In genomic region chr11:13261600-13262061, GRCh38 we compare ENCODE assay signal across 10 cellular contexts. TPM values are rescaled to one million over a fixed set of nuclear protein-coding genes. Genes with fewer than 3 reads are reported as not detected.
A peak's percentile ranks its signal among the peaks of the same experiment; 100 is the strongest.
DNase-seq lines count a peak whose midpoint lies in the region; ATAC-seq and TF ChIP-seq lines count a peak whose summit lies in the region.
"Had no signal": no experiment of that assay in that cellular context is flagged by ENCODE, and none has a peak within 500 bp of the region (broad histone marks: within the 10 kb centered on the region; RNA-seq: fewer than 3 reads in every experiment).

No MANE protein-coding gene starts in this region.

- H3K4me2 ChIP-seq in PC-3 (ENCODE audit: low read length) (peak overlapping the region; percentile 78), fibroblast of lung (ENCODE audit: extremely low read depth, insufficient read depth, low read length) (peak overlapping the region; percentile 61)

- H3K27ac Mint-ChIP-seq in activated CD4-positive, alpha-beta memory T cell treated with anti-CD3 and anti-CD28 coated beads for 36 hours, result no peak overlapping the region
- H3K27ac Mint-ChIP-seq in stimulated activated memory B cell treated with anti-CD40 and anti-IgM and Interleukin-4, amounts not matched to agents 10 μg/mL and 1 μg/mL and 100 μg/mL, for 72 hours, result no peak overlapping the region

- no peak overlapping the region for H3K4me3 Mint-ChIP-seq in activated CD4-positive, alpha-beta memory T cell treated with anti-CD3 and anti-CD28 coated beads for 36 hours
- no peak overlapping the region for H3K4me3 Mint-ChIP-seq in stimulated activated memory B cell treated with anti-CD40 and anti-IgM and Interleukin-4, amounts not matched to agents 10 μg/mL and 1 μg/mL and 100 μg/mL, for 72 hours

- H3K79me2 ChIP-seq in PC-3 (ENCODE audit: low read length) (no peaks in the 10 kb centered on the region), fibroblast of lung (ENCODE audit: control insufficient read depth, insufficient read depth, low read length) (no peaks in the 10 kb centered on the region)

- no peaks in the 10 kb centered on the region for H3K36me3 Mint-ChIP-seq in activated CD4-positive, alpha-beta memory T cell treated with anti-CD3 and anti-CD28 coated beads for 36 hours
- no peaks in the 10 kb centered on the region for H3K36me3 Mint-ChIP-seq in stimulated activated memory B cell treated with anti-CD40 and anti-IgM and Interleukin-4, amounts not matched to agents 10 μg/mL and 1 μg/mL and 100 μg/mL, for 72 hours

- peak overlapping the region; percentile 52 for H3K9ac ChIP-seq in PC-3 (ENCODE audit: low read length)
- peak overlapping the region; percentile 9 for H3K9ac ChIP-seq in fibroblast of lung (ENCODE audit: insufficient read depth, low read length)

- CTCF ChIA-PET in AG04450 (lab: Charles Lee), result interaction anchor here (3.0 kb wide), 1 partner anchor 23 kb away, joined by 15 read pairs; no protein-coding TSS in a partner anchor
- CTCF ChIA-PET in PC-3 (lab: Charles Lee), result no interaction called here
- CTCF ChIA-PET in activated CD4-positive, alpha-beta memory T cell treated with anti-CD3 and anti-CD28 coated beads for 36 hours (lab: Charles Lee), result interaction anchor here (1.0 to 1.9 kb wide), 2 partner anchors 23 to 76 kb away, joined by 3 to 7 read pairs; no protein-coding TSS in a partner anchor

- H3K9me2 ChIP-seq in PC-3 (replicated peaks; ENCODE audit: low read length), result no peaks in the 10 kb centered on the region

- no peaks in the 10 kb centered on the region for H3K9me3 Mint-ChIP-seq in activated CD4-positive, alpha-beta memory T cell treated with anti-CD3 and anti-CD28 coated beads for 36 hours
- H3K9me3 Mint-ChIP-seq in stimulated activated memory B cell treated with anti-CD40 and anti-IgM and Interleukin-4, amounts not matched to agents 10 μg/mL and 1 μg/mL and 100 μg/mL, for 72 hours, result no peaks in the 10 kb centered on the region

- DNase-seq in AG04450 (ENCODE audit: low read depth, low spot score) (peak; percentile 26), PC-3 (peak; percentile 92), fibroblast of lung (ENCODE audit: low read depth in 2 of 2) (peak; percentile 80 to 87), non-pigmented ciliary epithelial cell (ENCODE audit: low read depth) (peak; percentile 56), NCI-H524 (lab: John Stamatoyannopoulos, UW) (no peak), NCI-H146 treated with DMSO at 0.1 percent for 48 hours (lab: John Stamatoyannopoulos, UW; ENCODE audit: unreplicated experiment) (no peak)
- no peak for DNase-seq in activated CD4-positive, alpha-beta memory T cell treated with anti-CD3 and anti-CD28 coated beads for 36 hours
- DNase-seq: hypothalamus, NCI-H510A treated with DMSO at 0.1 percent for 48 hours had no signal

- H3F3A ChIP-seq in PC-3 (ENCODE audit: low read length, unreplicated experiment), result no peaks in the 10 kb centered on the region

- no peaks in the 10 kb centered on the region for H4K20me1 ChIP-seq in PC-3 (ENCODE audit: low read length)
- no peaks in the 10 kb centered on the region for H4K20me1 ChIP-seq in fibroblast of lung (ENCODE audit: control insufficient read depth, extremely low read depth, insufficient read depth, low read length)

- no peaks in the 10 kb centered on the region for H3K9me3 ChIP-seq in AG04450 (ENCODE audit: control insufficient read depth, insufficient read depth, low read length)
- no peaks in the 10 kb centered on the region for H3K9me3 ChIP-seq in PC-3 (ENCODE audit: low read length)
- no peaks in the 10 kb centered on the region for H3K9me3 ChIP-seq in fibroblast of lung (ENCODE audit: control insufficient read depth, insufficient read depth, low read depth, low read length)

- peaks cover 20% of the 10 kb centered on the region for H3K4me1 Mint-ChIP-seq in activated CD4-positive, alpha-beta memory T cell treated with anti-CD3 and anti-CD28 coated beads for 36 hours (ENCODE audit: low read depth)
- no peaks in the 10 kb centered on the region for H3K4me1 Mint-ChIP-seq in stimulated activated memory B cell treated with anti-CD40 and anti-IgM and Interleukin-4, amounts not matched to agents 10 μg/mL and 1 μg/mL and 100 μg/mL, for 72 hours

- H3K27ac ChIP-seq in AG04450 (ENCODE audit: low read depth, low read length) (peak overlapping the region; percentile 58), PC-3 (ENCODE audit: low read length) (peak overlapping the region; percentile 85), fibroblast of lung (ENCODE audit: insufficient read depth, low read length) (peak overlapping the region; percentile 90)

- no peaks in the 10 kb centered on the region for H3K27me3 Mint-ChIP-seq in activated CD4-positive, alpha-beta memory T cell treated with anti-CD3 and anti-CD28 coated beads for 36 hours
- H3K27me3 Mint-ChIP-seq in stimulated activated memory B cell treated with anti-CD40 and anti-IgM and Interleukin-4, amounts not matched to agents 10 μg/mL and 1 μg/mL and 100 μg/mL, for 72 hours, result peaks cover 12% of the 10 kb centered on the region

- intact Hi-C loops in PC-3 (cut with micrococcal nuclease), result loop anchor here (1.0 to 2.0 kb wide), 2 partner anchors 16 to 77 kb away; partner anchors contain the start of gene BMAL1
- intact Hi-C loops in activated CD4-positive, alpha-beta memory T cell treated with anti-CD3 and anti-CD28 coated beads for 36 hours (cut with micrococcal nuclease), result no loop called here

- H3K4me1 ChIP-seq in PC-3 (ENCODE audit: insufficient read depth, low read length), result peaks cover 27% of the 10 kb centered on the region
- peaks cover 20% of the 10 kb centered on the region for H3K4me1 ChIP-seq in fibroblast of lung (ENCODE audit: control insufficient read depth, extremely low read depth, insufficient read depth, low read length)

- H3K27me3 ChIP-seq in AG04450 (ENCODE audit: control insufficient read depth, insufficient read depth, low read length) (no peaks in the 10 kb centered on the region), PC-3 (ENCODE audit: low read length) (no peaks in the 10 kb centered on the region), fibroblast of lung (ENCODE audit: control insufficient read depth, insufficient read depth, low read length) (no peaks in the 10 kb centered on the region)

- TF ChIP-seq CTCF in AG04450 (IDR thresholded peaks at IDR 0.05; ENCODE audit: low read depth, low read length) (no peak), PC-3 (conservative IDR thresholded peaks at IDR 0.05; ENCODE audit: low read depth, low read length) (no peak), fibroblast of lung (conservative IDR thresholded peaks at IDR 0.05 in 1 of 2, IDR thresholded peaks at IDR 0.05 in 1 of 2; ENCODE audit: low read depth in 1 of 2, low read length in 2 of 2) (no peak)

- H2AFZ ChIP-seq in PC-3 (ENCODE audit: low read length) (peak overlapping the region; percentile 25; the same call in 1 of the 2 replicates), fibroblast of lung (ENCODE audit: low read length) (no peak overlapping the region)

- peak; percentile 87 for ATAC-seq in PC-3
- no peak for ATAC-seq in stimulated activated memory B cell treated with anti-CD40 and anti-IgM and Interleukin-4, amounts not matched to agents 10 μg/mL and 1 μg/mL and 100 μg/mL, for 72 hours

- POLR2A ChIA-PET in AG04450 (lab: Yijun Ruan, JAX), result interaction anchor here (2.2 kb wide), 1 partner anchor 45 kb away, joined by 6 read pairs; no protein-coding TSS in a partner anchor
- POLR2A ChIA-PET in PC-3 (lab: Charles Lee; ENCODE audit: unreplicated experiment), result no interaction called here
- POLR2A ChIA-PET in activated CD4-positive, alpha-beta memory T cell treated with anti-CD3 and anti-CD28 coated beads for 36 hours (lab: Charles Lee), result no interaction called here

- H3K36me3 ChIP-seq in PC-3 (ENCODE audit: low read depth, low read length) (no peaks in the 10 kb centered on the region), fibroblast of lung (ENCODE audit: control insufficient read depth, insufficient read depth, low read length) (no peaks in the 10 kb centered on the region)

- H3K4me3 ChIP-seq in AG04450 (ENCODE audit: low read depth, low read length) (no peak overlapping the region), PC-3 (ENCODE audit: low read length) (peak overlapping the region; percentile 31; the same call in 1 of the 2 replicates), fibroblast of lung (replicated peaks in 1 of 4; ENCODE audit: control extremely low read depth in 1 of 4, insufficient read depth in 1 of 4, low read depth in 3 of 4, low read length in 4 of 4) (no peak overlapping the region)

- BruUV-seq in PC-3 (replicated peaks; lab: Mats Ljungman, UMichigan), result no TSS peak

RNA-seq across cellular contexts. Expression of gene BMAL1, which starts 16.0 kb away (rescaled TPM):
- polyA plus RNA-seq in AG04450 (2011; rRNA removed) (10.9 and 12.5 TPM in 2 replicates), fibroblast of lung (10.7 and 12.9 TPM in 2 replicates)
- polyA minus RNA-seq in AG04450 (2011; rRNA and poly(A)+ RNA removed), result 17.6 and 20.2 TPM in 2 replicates
- total RNA-seq in PC-3 (2014; rRNA removed) (4.7 and 10.9 TPM in 2 replicates), fibroblast of lung (11.2 and 13.1 TPM in 2 replicates)
- 6.3 and 8.2 TPM in 2 replicates for polyA plus RNA-seq in fibroblast of lung (2012)
- polyA minus RNA-seq in fibroblast of lung (ENCODE audit: low replicate concordance), result 3.6 and 11.7 TPM in 2 replicates
- total RNA-seq in activated CD4-positive, alpha-beta memory T cell treated with anti-CD3 and anti-CD28 coated beads for 36 hours, result 10 to 100 TPM; 20.2 to 24.8 TPM

Comparison
In these comparisons a context has a peak if more than half of its experiments do, and no peak if none do; other contexts are left out.
1. DNase-seq: peak in AG04450 (single experiment), PC-3 (single experiment), fibroblast of lung (2 of 2) and non-pigmented ciliary epithelial cell (single experiment); none in NCI-H524 (0 of 2), activated CD4-positive, alpha-beta memory T cell treated with anti-CD3 and anti-CD28 coated beads for 36 hours (single experiment) and NCI-H146 treated with DMSO at 0.1 percent for 48 hours (single experiment).
2. Peak in every context shown above with its lines, with median percentiles within 50 percentile points of each other: H3K27ac ChIP-seq.